Comparison of ENCODE assay signal across 8 cellular contexts in genomic region chr3:58237940-58238681, GRCh38.
DNase-seq lines count a peak whose midpoint lies in the region; ATAC-seq, FAIRE-seq and TF ChIP-seq lines count a peak whose summit lies in the region.

No MANE protein-coding gene starts in this region.

- DNase-seq in AG08396 (ENCODE audit: low spot score) (peak; percentile 71), T-helper 2 cell (peak; percentile 11 to 49 (median 20)), astrocyte of the spinal cord (ENCODE audit: low read depth, low spot score) (no peak), skeletal muscle cell (ENCODE audit: low read depth) (no peak), RCC 7860 (ENCODE audit: low spot score) (no peak)

- in situ Hi-C loops in GM18951 (cut with MboI; ENCODE audit: low sequenced_read_pairs, unreplicated experiment) = no loop called here
- in situ Hi-C loops in astrocyte of the spinal cord (cut with HindIII; ENCODE audit: low sequenced_read_pairs) = no loop called here

- FAIRE-seq in RCC 7860 (lab: Jason Lieb, UNC) = no peak

- ATAC-seq in HG03342 (IDR thresholded peaks at IDR 0.05; ENCODE audit: unreplicated experiment) = peak; percentile 36

- peak; percentile 4 for TF ChIP-seq POLR2A in GM18951 (IDR thresholded peaks at IDR 0.05; ENCODE audit: extremely low read depth, insufficient read depth, insufficient read length)

- TF ChIP-seq CTCF in astrocyte of the spinal cord (IDR thresholded peaks at IDR 0.05; ENCODE audit: low read depth, low read length) = no peak

- H3K4me3 ChIP-seq in astrocyte of the spinal cord (ENCODE audit: low read depth, low read length) (peak overlapping the region; percentile 74), iPS-11a (ENCODE audit: low read depth, low read length) (peak overlapping the region; percentile 76), skeletal muscle cell (ENCODE audit: low read depth, low read length) (peak overlapping the region; percentile 71)

Comparison
In these comparisons a context has a peak if more than half of its experiments do, and no peak if none do; other contexts are left out.
1. DNase-seq: peak in AG08396 (single experiment) and T-helper 2 cell (5 of 5); none in astrocyte of the spinal cord (single experiment), skeletal muscle cell (single experiment) and RCC 7860 (single experiment).
2. Peak in every context shown above with its lines, with median percentiles within 50 percentile points of each other: H3K4me3 ChIP-seq.